ENCODE assay signal across 22 cellular contexts in the genomic region with DNA sequence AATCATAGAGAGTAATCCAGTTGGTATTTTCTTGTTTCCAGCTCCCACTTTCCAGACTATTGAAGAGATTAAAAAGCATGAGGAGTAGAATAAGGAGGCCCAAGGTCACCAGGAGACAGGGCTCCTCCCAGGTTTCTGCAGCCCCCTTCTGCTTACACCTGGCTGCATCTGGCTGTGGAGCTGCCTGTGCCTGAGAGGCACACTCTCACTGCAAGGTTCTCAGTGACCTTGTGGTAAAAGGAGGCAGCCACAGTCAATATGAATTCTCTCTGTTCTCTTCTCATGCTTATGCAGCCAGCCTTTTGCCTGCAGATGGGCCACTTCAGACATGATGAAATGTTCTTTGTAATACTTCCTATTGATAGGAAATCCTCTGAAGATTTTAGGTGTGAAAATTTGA.
"Had no signal": no experiment of that assay in that cellular context is flagged by ENCODE, and none has a peak within 500 bp of the region (broad histone marks: within the 10 kb centered on the region; RNA-seq: fewer than 3 reads in every experiment).

No MANE protein-coding gene starts in this region.

- H3K36me3 Mint-ChIP-seq: IgD-negative memory B cell had no signal

- H3K27ac ChIP-seq: PC-9, Peyer's patch, SJCRH30 had no signal

- H3K9me3 ChIP-seq: Peyer's patch, SJCRH30 had no signal

- H2AFZ ChIP-seq: PC-9 had no signal

- H3K4me1 ChIP-seq: SJCRH30 had no signal

- ATAC-seq: K562, Right ventricle myocardium inferior, SK-N-SH treated with all-trans-retinoic acid at 6 μM for 48 hours had no signal

- H3K4me3 ChIP-seq: K562, PC-9, Peyer's patch, SJCRH30 had no signal

- H3K4me3 Mint-ChIP-seq: IgD-negative memory B cell had no signal

- H3K4me2 ChIP-seq: PC-9 had no signal

- H3K27ac Mint-ChIP-seq: IgD-negative memory B cell had no signal

- DNase-seq: MV-4-11; NCI-H1048; NCI-H1105; NCI-H1417; NCI-H1436 treated with DMSO at 0.1 percent for 48 hours; NCI-H1694; NCI-H187 treated with DMSO at 0.1 percent for 48 hours; NCI-H2029 treated with DMSO at 0.1 percent for 48 hours; NCI-H2227 treated with DMSO at 0.1 percent for 48 hours; NCI-H524 treated with DMSO at 0.1 percent for 48 hours; NCI-H69; NCI-H774; NK-92 treated with Interleukin-12 subunit alpha and Interleukin-12 subunit beta, amount 100 ng/mL, for 24 hours; OCI-M1; PC-9; Peyer's patch; SHP77 treated with DMSO at 0.1 percent for 48 hours; SJCRH30 had no signal

- H3K36me3 ChIP-seq: Peyer's patch, SJCRH30 had no signal

- H3K27me3 ChIP-seq: Peyer's patch, SJCRH30 had no signal
